ENCODE assay signal across 23 cellular contexts in the genomic region with DNA sequence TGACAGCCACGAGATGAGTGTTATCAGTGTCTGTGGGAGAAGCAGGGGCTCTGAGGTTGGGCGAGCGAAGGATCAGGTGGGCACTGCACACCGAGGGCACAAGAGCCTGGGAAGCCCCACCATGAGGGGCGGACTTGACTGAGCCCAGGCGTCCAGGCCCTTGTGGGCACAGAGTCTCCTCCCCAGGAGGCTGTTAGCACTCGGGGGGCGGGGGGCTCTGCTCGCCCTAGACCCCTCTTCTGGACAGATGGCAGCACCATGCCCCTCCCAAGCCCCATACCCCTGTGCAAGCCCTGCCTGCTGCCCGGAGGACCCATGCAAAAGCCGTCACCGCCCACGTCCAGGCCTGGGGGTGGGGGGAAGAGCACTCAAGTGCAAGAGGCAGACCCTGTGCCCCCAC. TPM values are rescaled to one million over a fixed set of nuclear protein-coding genes. Genes with fewer than 3 reads are reported as not detected.
A peak's percentile ranks its signal among the peaks of the same experiment; 100 is the strongest.
DNase-seq lines count a peak whose midpoint lies in the region; ATAC-seq, FAIRE-seq and TF ChIP-seq lines count a peak whose summit lies in the region.
"Had no signal": no experiment of that assay in that cellular context is flagged by ENCODE, and none has a peak within 500 bp of the region (broad histone marks: within the 10 kb centered on the region; RNA-seq: fewer than 3 reads in every experiment).

No MANE protein-coding gene starts in this region.

- no peak for TF ChIP-seq POLR2A in H54 (IDR thresholded peaks at IDR 0.05; ENCODE audit: low read depth, low read length)

- H3K27me3 ChIP-seq in lower lobe of right lung (ENCODE audit: low read depth), result no peaks in the 10 kb centered on the region

- no peaks in the 10 kb centered on the region for H3K36me3 ChIP-seq in lower lobe of right lung
- H3K36me3 ChIP-seq: HAP-1 had no signal

- intact Hi-C loops in left ventricle myocardium superior (cut with micrococcal nuclease), result no loop called here
- intact Hi-C loops in cardiac septum (cut with DNase I), result no loop called here
- intact Hi-C loops in lower lobe of right lung (cut with DNase I), result no loop called here

- H3K27me3 Mint-ChIP-seq in chondrocyte (ENCODE audit: low read depth), result peaks cover 3% of the 10 kb centered on the region
- H3K27me3 Mint-ChIP-seq: CD4-positive, CD25-positive, alpha-beta regulatory T cell had no signal

- TF ChIP-seq CTCF in chondrocyte (IDR thresholded peaks at IDR 0.05) (no peak), lower lobe of right lung (IDR thresholded peaks at IDR 0.05) (no peak)

- peaks cover 14% of the 10 kb centered on the region for H3K4me1 Mint-ChIP-seq in chondrocyte (ENCODE audit: low read depth)

- no peak overlapping the region for H3K4me3 Mint-ChIP-seq in chondrocyte (ENCODE audit: unreplicated experiment)
- H3K4me3 Mint-ChIP-seq: CD4-positive, CD25-positive, alpha-beta regulatory T cell had no signal

- peak; percentile 17 for DNase-seq in left ventricle myocardium superior
- DNase-seq in cardiac septum (ENCODE audit: low spot score), result no peak
- peak; percentile 67 for DNase-seq in chondrocyte (ENCODE audit: low spot score)
- DNase-seq in lower lobe of right lung, result no peak
- DNase-seq in activated naive CD4-positive, alpha-beta T cell treated with anti-CD3 and anti-CD28 coated beads, Interleukin-2, amount 50 U/mL, for 16 hours, result no peak
- DNase-seq in H54 (ENCODE audit: insufficient read length, low spot score), result no peak
- DNase-seq: CD4-positive, CD25-positive, alpha-beta regulatory T cell; COR-L47; DMS 273 treated with DMSO at 0.1 percent for 48 hours; DMS79 treated with DMSO at 0.1 percent for 48 hours; KBM-7; MM.1S; NCI-H1048; NCI-H1417 treated with DMSO at 0.1 percent for 48 hours; NCI-H187 treated with DMSO at 0.1 percent for 48 hours; NCI-H2227 treated with DMSO at 0.1 percent for 48 hours; NCI-H510A; NCI-H774; SHP77 had no signal

- no peak overlapping the region for H3K4me3 ChIP-seq in lower lobe of right lung
- H3K4me3 ChIP-seq: HAP-1 had no signal

- no peaks in the 10 kb centered on the region for H3K36me3 Mint-ChIP-seq in chondrocyte (ENCODE audit: low read depth)
- H3K36me3 Mint-ChIP-seq: CD4-positive, CD25-positive, alpha-beta regulatory T cell had no signal

- ATAC-seq in left ventricle myocardium superior (no peak), lower lobe of right lung (no peak), HG03460 (IDR thresholded peaks at IDR 0.05; ENCODE audit: unreplicated experiment) (no peak)

- no peaks in the 10 kb centered on the region for H3K9me3 ChIP-seq in lower lobe of right lung
- H3K9me3 ChIP-seq: HAP-1 had no signal

- peaks cover 74% of the 10 kb centered on the region for H3K4me1 ChIP-seq in lower lobe of right lung

- H3K27ac ChIP-seq in lower lobe of right lung, result peak overlapping the region; percentile 10

- H3K9me3 Mint-ChIP-seq in chondrocyte (ENCODE audit: low read depth), result no peaks in the 10 kb centered on the region
- H3K9me3 Mint-ChIP-seq: CD4-positive, CD25-positive, alpha-beta regulatory T cell had no signal

- no peak for FAIRE-seq in H54 (lab: Jason Lieb, UNC)
- FAIRE-seq: A204.1, RCC 7860 had no signal

- H3K27ac Mint-ChIP-seq in chondrocyte (ENCODE audit: unreplicated experiment), result no peak overlapping the region

RNA-seq across cellular contexts. Expression of a gene that starts 21.7 kb away (rescaled TPM):
- 9.4 TPM for total RNA-seq in left ventricle myocardium superior
- 10.8 TPM for total RNA-seq in cardiac septum
- not detected in 3 replicates for total RNA-seq in chondrocyte
- total RNA-seq in lower lobe of right lung, result 72.4 TPM

Comparison
In these comparisons a context has a peak if more than half of its experiments do, and no peak if none do; other contexts are left out.
1. DNase-seq: peak in left ventricle myocardium superior (single experiment) and chondrocyte (single experiment); none in cardiac septum (single experiment), lower lobe of right lung (single experiment), activated naive CD4-positive, alpha-beta T cell treated with anti-CD3 and anti-CD28 coated beads, Interleukin-2, amount 50 U/mL, for 16 hours (single experiment) and H54 (single experiment).